Comparison of ENCODE assay signal across 9 cellular contexts in genomic region chr4:151227731-151228130, GRCh38. TPM values are rescaled to one million over a fixed set of nuclear protein-coding genes. Genes with fewer than 3 reads are reported as not detected.
A peak's percentile ranks its signal among the peaks of the same experiment; 100 is the strongest.
DNase-seq lines count a peak whose midpoint lies in the region; ATAC-seq and TF ChIP-seq lines count a peak whose summit lies in the region.
"Had no signal": no experiment of that assay in that cellular context is flagged by ENCODE, and none has a peak within 500 bp of the region (broad histone marks: within the 10 kb centered on the region; RNA-seq: fewer than 3 reads in every experiment).

No MANE protein-coding gene starts in this region.

- DNase-seq in Panc1 (ENCODE audit: low read depth, low spot score) (peak; percentile 4), esophagus squamous epithelium (lab: John Stamatoyannopoulos, UW) (no peak), mesothelial cell of epicardium (ENCODE audit: low spot score in 2 of 2, unreplicated experiment in 2 of 2) (no peak), transverse colon (peak; percentile 18), GM13976 (ENCODE audit: low spot score) (no peak)
- no peak for DNase-seq in activated effector memory CD4-positive, alpha-beta T cell treated with Interleukin-2 at 50 U/mL for 16 hours
- no peak for DNase-seq in activated T-cell treated with anti-CD3 and anti-CD28 coated beads, Interleukin-2, amount 50 U/mL, for 72 hours
- DNase-seq: activated CD4-positive, alpha-beta T cell treated with anti-CD3 and anti-CD28 coated beads for 4 hours had no signal

- peaks cover 6% of the 10 kb centered on the region for H3K9me3 Mint-ChIP-seq in mesothelial cell of epicardium
- H3K9me3 Mint-ChIP-seq in activated T-cell treated with anti-CD3 and anti-CD28 coated beads, Interleukin-2, amount 50 U/mL, for 72 hours, result no peaks in the 10 kb centered on the region

- TF ChIP-seq EP300 in transverse colon (IDR thresholded peaks at IDR 0.05; ENCODE audit: low read depth), result no peak

- ATAC-seq in Panc1, result peak; percentile 66; the same call in 1 of the 2 replicates
- no peak for ATAC-seq in GM18520 (IDR thresholded peaks at IDR 0.05; ENCODE audit: unreplicated experiment)
- ATAC-seq in activated T-cell treated with anti-CD3 and anti-CD28 coated beads, Interleukin-2, amount 50 U/mL, for 72 hours (replicated peaks in 1 of 2), result no peak

- H3K36me3 ChIP-seq in Panc1 (ENCODE audit: control insufficient read depth, insufficient read depth, low read length) (no peaks in the 10 kb centered on the region), esophagus squamous epithelium (no peaks in the 10 kb centered on the region), transverse colon (peaks cover 0 to 6% (median 0%) of the 10 kb centered on the region in 4 donors)

- H3K4me1 ChIP-seq in Panc1 (ENCODE audit: control insufficient read depth, insufficient read depth, low read length), result peaks cover 2% of the 10 kb centered on the region
- H3K4me1 ChIP-seq in esophagus squamous epithelium, result peaks cover 8 to 51% (median 13%) of the 10 kb centered on the region in 3 donors
- peaks cover 0 to 28% (median 0%) of the 10 kb centered on the region in 4 donors for H3K4me1 ChIP-seq in transverse colon

- H3K27me3 ChIP-seq in Panc1 (ENCODE audit: control insufficient read depth, insufficient read depth, low read length) (no peaks in the 10 kb centered on the region), esophagus squamous epithelium (no peaks in the 10 kb centered on the region), transverse colon (no peaks in the 10 kb centered on the region)

- BruUV-seq in Panc1 (replicated peaks; lab: Mats Ljungman, UMichigan), result no TSS peak

- WGBS in esophagus squamous epithelium, 2 donors, result 3 to 6% methylated on average over 3 of the region's 3 CpGs
- WGBS in transverse colon (ENCODE audit: low coverage in 1 of 2), 2 donors, result 29 to 48% methylated on average over 2 to 3 of the region's 3 CpGs

- peak overlapping the region in 1 of 2 experiments; percentile 10; a peak in 1 of 4 replicates for H3K4me3 ChIP-seq in Panc1 (ENCODE audit: low read depth in 2 of 2, low read length in 2 of 2)
- H3K4me3 ChIP-seq in esophagus squamous epithelium, result peak overlapping the region in 3 of 4 donors; percentile 29 to 51 (median 38)
- H3K4me3 ChIP-seq in transverse colon, result peak overlapping the region in 2 of 4 donors; percentile 4 to 24

- CTCF ChIA-PET in Panc1 (lab: Charles Lee), result no interaction called here

- H3K4me3 Mint-ChIP-seq in mesothelial cell of epicardium, result peak overlapping the region; percentile 2
- H3K4me3 Mint-ChIP-seq in activated T-cell treated with anti-CD3 and anti-CD28 coated beads, Interleukin-2, amount 50 U/mL, for 72 hours, result no peak overlapping the region

- in situ Hi-C loops in Panc1 (cut with HindIII; ENCODE audit: low pct_unique_long_range_greater_than_20kb, low sequenced_read_pairs), result no loop called here
- in situ Hi-C loops in transverse colon (cut with MboI; ENCODE audit: low pct_ligation_motif_present in 1 of 4, low pct_unique_long_range_greater_than_20kb in 1 of 4, low sequenced_read_pairs in 3 of 4), result no loop called here
- in situ Hi-C loops in GM13976 (cut with MboI; ENCODE audit: low sequenced_read_pairs, unreplicated experiment), result no loop called here

- H3K27ac ChIP-seq in Panc1 (ENCODE audit: low read length) (no peak overlapping the region), esophagus squamous epithelium (peak overlapping the region; percentile 23 to 72 (median 65)), transverse colon (peak overlapping the region; percentile 63 to 74 (median 68))

- TF ChIP-seq POLR2A in esophagus squamous epithelium (IDR thresholded peaks at IDR 0.05) (peak in 1 of 4 donors; percentile 14), transverse colon (IDR thresholded peaks at IDR 0.05) (no peak)

- no peaks in the 10 kb centered on the region for H3K9me3 ChIP-seq in Panc1 (ENCODE audit: control insufficient read depth, insufficient read depth, low read depth, low read length)
- H3K9me3 ChIP-seq in esophagus squamous epithelium, result no peaks in the 10 kb centered on the region
- no peaks in the 10 kb centered on the region for H3K9me3 ChIP-seq in transverse colon

- peak overlapping the region; percentile 82 for H3K27ac Mint-ChIP-seq in mesothelial cell of epicardium
- H3K27ac Mint-ChIP-seq in activated T-cell treated with anti-CD3 and anti-CD28 coated beads, Interleukin-2, amount 50 U/mL, for 72 hours, result no peak overlapping the region

- peaks cover 40% of the 10 kb centered on the region for H3K4me1 Mint-ChIP-seq in mesothelial cell of epicardium
- H3K4me1 Mint-ChIP-seq in activated T-cell treated with anti-CD3 and anti-CD28 coated beads, Interleukin-2, amount 50 U/mL, for 72 hours (ENCODE audit: low read depth), result peaks cover 4% of the 10 kb centered on the region

- POLR2A ChIA-PET in Panc1 (lab: Charles Lee), result no interaction called here

- TF ChIP-seq CTCF in Panc1 (IDR thresholded peaks at IDR 0.05) (no peak), esophagus squamous epithelium (IDR thresholded peaks at IDR 0.05) (peak in 1 of 6 experiments; percentile 13), mesothelial cell of epicardium (IDR thresholded peaks at IDR 0.05; ENCODE audit: unreplicated experiment) (no peak), transverse colon (IDR thresholded peaks at IDR 0.05) (no peak), GM13976 (IDR thresholded peaks at IDR 0.05; ENCODE audit: borderline replicate concordance, control extremely low read depth, extremely low read depth, insufficient read depth, missing control alignments) (no peak)

- intact Hi-C loops in Panc1 (cut with micrococcal nuclease; ENCODE audit: unreplicated experiment) (no loop called here), esophagus squamous epithelium (cut with DNase I) (no loop called here), transverse colon (cut with DNase I; ENCODE audit: low total_unique reads) (no loop called here)

- no peaks in the 10 kb centered on the region for H3K27me3 Mint-ChIP-seq in mesothelial cell of epicardium (ENCODE audit: low read depth)
- H3K27me3 Mint-ChIP-seq in activated T-cell treated with anti-CD3 and anti-CD28 coated beads, Interleukin-2, amount 50 U/mL, for 72 hours (ENCODE audit: low read depth), result peaks cover 47% of the 10 kb centered on the region

- H3K36me3 Mint-ChIP-seq in mesothelial cell of epicardium, result peaks cover 12% of the 10 kb centered on the region
- H3K36me3 Mint-ChIP-seq in activated T-cell treated with anti-CD3 and anti-CD28 coated beads, Interleukin-2, amount 50 U/mL, for 72 hours (ENCODE audit: insufficient read depth in 2 of 2), result no peaks in the 10 kb centered on the region

RNA-seq across cellular contexts. Expression of gene PRSS48, which starts 49.2 kb away (rescaled TPM):
- total RNA-seq in Panc1 (2021; ENCODE audit: unreplicated experiment) (not detected), esophagus squamous epithelium (not detected), mesothelial cell of epicardium (not detected in 3 replicates), transverse colon (not detected)
- polyA plus RNA-seq in Panc1 (2012; ENCODE audit: insufficient read length), result not detected
- not detected for total RNA-seq in activated T-cell treated with anti-CD3 and anti-CD28 coated beads, Interleukin-2, amount 50 U/mL, for 72 hours

Comparison
In these comparisons a context has a peak if more than half of its experiments do, and no peak if none do; other contexts are left out.
1. DNase-seq: peak in Panc1 (single experiment) and transverse colon (single experiment); none in esophagus squamous epithelium (single experiment), mesothelial cell of epicardium (0 of 2), GM13976 (single experiment), activated effector memory CD4-positive, alpha-beta T cell treated with Interleukin-2 at 50 U/mL for 16 hours (single experiment) and activated T-cell treated with anti-CD3 and anti-CD28 coated beads, Interleukin-2, amount 50 U/mL, for 72 hours (0 of 2).